Comparison of ENCODE assay signal across 8 cellular contexts in the genomic region with DNA sequence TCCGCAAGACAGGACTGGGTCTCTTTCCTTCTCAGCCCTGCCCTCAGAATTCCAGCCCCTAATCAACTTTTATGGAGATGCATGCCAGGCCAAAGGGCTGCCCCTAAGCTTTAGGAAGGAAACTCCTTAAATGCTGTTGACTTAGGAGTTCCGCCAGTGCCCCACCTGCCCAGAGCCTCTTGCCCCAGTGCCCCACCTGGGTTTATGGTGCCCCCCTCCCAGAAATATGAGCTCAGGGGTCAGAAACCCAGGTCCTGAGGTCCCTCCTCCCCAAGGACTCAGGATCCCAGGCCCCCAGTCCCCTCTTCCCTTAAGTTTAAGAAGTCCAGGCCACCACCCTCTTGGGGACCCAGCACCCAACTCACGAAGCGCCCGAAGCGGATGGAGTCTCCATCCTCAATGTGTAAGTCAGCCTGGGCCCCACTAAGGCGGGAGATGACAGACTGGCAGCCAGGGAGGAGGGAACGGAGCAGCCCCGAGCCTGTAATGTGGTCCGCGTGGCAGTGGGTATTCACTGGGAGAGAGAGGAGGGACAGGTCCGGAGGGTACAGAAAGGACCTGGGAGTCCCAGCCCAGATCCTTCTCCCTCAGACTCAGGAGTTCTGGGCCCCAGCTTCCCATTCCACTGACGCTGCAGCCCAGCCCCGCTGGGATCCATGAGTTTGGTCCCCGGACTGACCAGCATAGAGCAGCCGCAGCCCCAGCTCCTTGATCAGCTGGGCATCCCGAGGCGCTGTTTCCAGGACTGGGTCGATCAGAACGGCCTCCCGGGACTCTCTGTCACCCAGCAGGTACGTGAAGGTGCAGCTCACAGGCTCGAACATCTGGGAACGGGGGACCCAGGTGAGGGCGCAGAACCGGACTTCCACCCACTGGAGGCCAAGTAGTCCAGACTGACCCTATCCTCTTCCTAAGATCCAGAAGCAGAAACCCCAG. TPM values are rescaled to one million over a fixed set of nuclear protein-coding genes. Genes with fewer than 3 reads are reported as not detected.
DNase-seq lines count a peak whose midpoint lies in the region; ATAC-seq, FAIRE-seq and TF ChIP-seq lines count a peak whose summit lies in the region.

No MANE protein-coding gene starts in this region.

- H3K4me1 ChIP-seq in HUES64 (ENCODE audit: insufficient read depth, low read length) = peaks cover 9% of the 10 kb centered on the region
- H3K4me1 ChIP-seq in skeletal muscle tissue (ENCODE audit: control insufficient read depth in 3 of 3, insufficient read depth in 3 of 3, low read length in 3 of 3) = peaks cover 18 to 25% (median 22%) of the 10 kb centered on the region in 3 donors

- TF ChIP-seq CTCF in D721Med (IDR thresholded peaks at IDR 0.05; ENCODE audit: insufficient read depth, missing control alignments) = no peak

- no peaks in the 10 kb centered on the region for H3K9me3 ChIP-seq in HUES64 (ENCODE audit: insufficient read depth, low read depth, low read length)
- no peaks in the 10 kb centered on the region for H3K9me3 ChIP-seq in skeletal muscle tissue (ENCODE audit: control insufficient read depth in 3 of 3, low read length in 3 of 3)

- H3K27me3 Mint-ChIP-seq in activated naive CD8-positive, alpha-beta T cell treated with anti-CD3 and anti-CD28 coated beads for 36 hours = no peaks in the 10 kb centered on the region

- peak overlapping the region; percentile 92 for H3K27ac Mint-ChIP-seq in activated naive CD8-positive, alpha-beta T cell treated with anti-CD3 and anti-CD28 coated beads for 36 hours

- WGBS in HUES64 = 2% methylated on average over 26 of the region's 26 CpGs

- H3K4me1 Mint-ChIP-seq in activated naive CD8-positive, alpha-beta T cell treated with anti-CD3 and anti-CD28 coated beads for 36 hours = peaks cover 23% of the 10 kb centered on the region

- H3K27ac ChIP-seq in HUES64 (ENCODE audit: low read depth, low read length) = no peak overlapping the region
- H3K27ac ChIP-seq in skeletal muscle tissue (ENCODE audit: low read depth, low read length) = peak overlapping the region; percentile 75

- peak overlapping the region; percentile 94 for H3K4me3 Mint-ChIP-seq in activated naive CD8-positive, alpha-beta T cell treated with anti-CD3 and anti-CD28 coated beads for 36 hours

- no peak for FAIRE-seq in D721Med (lab: Jason Lieb, UNC)

- H3K4me3 ChIP-seq in HUES64 (ENCODE audit: low read length) (peak overlapping the region; percentile 92), iPS-11a (ENCODE audit: low read depth, low read length) (peak overlapping the region; percentile 74), skeletal muscle tissue (ENCODE audit: low read length in 3 of 3) (peak overlapping the region; percentile 90 to 93 (median 91))

- H3K36me3 Mint-ChIP-seq in activated naive CD8-positive, alpha-beta T cell treated with anti-CD3 and anti-CD28 coated beads for 36 hours = peaks cover 5% of the 10 kb centered on the region

- H3K9me3 Mint-ChIP-seq in activated naive CD8-positive, alpha-beta T cell treated with anti-CD3 and anti-CD28 coated beads for 36 hours = no peaks in the 10 kb centered on the region

- H3K36me3 ChIP-seq in HUES64 (ENCODE audit: insufficient read depth, low read length) (no peaks in the 10 kb centered on the region), skeletal muscle tissue (ENCODE audit: control insufficient read depth in 3 of 3, insufficient read depth in 3 of 3, low read length in 3 of 3) (peaks cover 0 to 2% (median 0%) of the 10 kb centered on the region in 3 donors)

- peaks cover 31% of the 10 kb centered on the region for H3K27me3 ChIP-seq in HUES64 (ENCODE audit: insufficient read depth, low read length)
- H3K27me3 ChIP-seq in skeletal muscle tissue (ENCODE audit: control insufficient read depth in 3 of 3, insufficient read depth in 3 of 3, low read length in 3 of 3) = no peaks in the 10 kb centered on the region

- H3K9ac ChIP-seq in HUES64 (ENCODE audit: low read depth, low read length) = peak overlapping the region; percentile 62; the same call in 1 of the 2 replicates
- H3K9ac ChIP-seq in skeletal muscle tissue (ENCODE audit: low read depth in 1 of 3, low read length in 3 of 3) = peak overlapping the region; percentile 85 to 92 (median 89)

- peak; percentile 34 for DNase-seq in AG20443 (ENCODE audit: low spot score)
- DNase-seq in activated naive CD8-positive, alpha-beta T cell treated with anti-CD3 and anti-CD28 coated beads for 36 hours = peak; percentile 34
- DNase-seq in cerebellar nuclear complex (lab: John Stamatoyannopoulos, UW) = no peak
- no peak for DNase-seq in D721Med (ENCODE audit: insufficient read length, low spot score)

- no peak for ATAC-seq in GM21423 (IDR thresholded peaks at IDR 0.05; ENCODE audit: unreplicated experiment)

RNA-seq across cellular contexts. Expression of a gene that starts 0.9 kb away (rescaled TPM):
- 11.8 TPM for polyA plus RNA-seq in HUES64 (2013, experiment 1 of 2)
- 17.4 TPM for polyA plus RNA-seq in HUES64 (2013, experiment 2 of 2)
- total RNA-seq in activated naive CD8-positive, alpha-beta T cell treated with anti-CD3 and anti-CD28 coated beads for 36 hours = 10 to 100 TPM; 41.5 to 44.8 TPM
- total RNA-seq in skeletal muscle tissue = 32.4 TPM

RNA-seq across cellular contexts. Expression of a gene that starts 6.9 kb away (rescaled TPM):
- 0.30 TPM for polyA plus RNA-seq in HUES64 (2013, experiment 1 of 2)
- not detected for polyA plus RNA-seq in HUES64 (2013, experiment 2 of 2)
- total RNA-seq in activated naive CD8-positive, alpha-beta T cell treated with anti-CD3 and anti-CD28 coated beads for 36 hours = 1 to 10 TPM; 2.0 to 2.2 TPM
- total RNA-seq in skeletal muscle tissue = not detected

RNA-seq across cellular contexts. Expression of a gene that starts 21.6 kb away (rescaled TPM):
- polyA plus RNA-seq in HUES64 (2013, experiment 1 of 2) = 4.6 TPM
- 8.4 TPM for polyA plus RNA-seq in HUES64 (2013, experiment 2 of 2)
- total RNA-seq in activated naive CD8-positive, alpha-beta T cell treated with anti-CD3 and anti-CD28 coated beads for 36 hours = 10 to 100 TPM; 12.7 to 13.1 TPM
- total RNA-seq in skeletal muscle tissue = 4.7 TPM

RNA-seq across cellular contexts. Expression of a gene that starts 49.2 kb away (rescaled TPM):
- 34.3 TPM for polyA plus RNA-seq in HUES64 (2013, experiment 1 of 2)
- polyA plus RNA-seq in HUES64 (2013, experiment 2 of 2) = 39.1 TPM
- 10 to 100 TPM; 35.4 to 36.8 TPM for total RNA-seq in activated naive CD8-positive, alpha-beta T cell treated with anti-CD3 and anti-CD28 coated beads for 36 hours
- 7.3 TPM for total RNA-seq in skeletal muscle tissue

RNA-seq across cellular contexts. Expression of a gene that starts 49.5 kb away (rescaled TPM):
- 2.6 TPM for polyA plus RNA-seq in HUES64 (2013, experiment 1 of 2)
- 3.9 TPM for polyA plus RNA-seq in HUES64 (2013, experiment 2 of 2)
- 10 to 100 TPM; 14.3 to 16.8 TPM for total RNA-seq in activated naive CD8-positive, alpha-beta T cell treated with anti-CD3 and anti-CD28 coated beads for 36 hours
- total RNA-seq in skeletal muscle tissue = 6.8 TPM

Comparison
In these comparisons a context has a peak if more than half of its experiments do, and no peak if none do; other contexts are left out.
1. DNase-seq: peak in AG20443 (single experiment) and activated naive CD8-positive, alpha-beta T cell treated with anti-CD3 and anti-CD28 coated beads for 36 hours (single experiment); none in cerebellar nuclear complex (0 of 2) and D721Med (single experiment).
2. Peak in every context shown above with its lines, with median percentiles within 50 percentile points of each other: H3K4me3 ChIP-seq.